16 cellular contexts compared by ENCODE assay signal in the genomic region with DNA sequence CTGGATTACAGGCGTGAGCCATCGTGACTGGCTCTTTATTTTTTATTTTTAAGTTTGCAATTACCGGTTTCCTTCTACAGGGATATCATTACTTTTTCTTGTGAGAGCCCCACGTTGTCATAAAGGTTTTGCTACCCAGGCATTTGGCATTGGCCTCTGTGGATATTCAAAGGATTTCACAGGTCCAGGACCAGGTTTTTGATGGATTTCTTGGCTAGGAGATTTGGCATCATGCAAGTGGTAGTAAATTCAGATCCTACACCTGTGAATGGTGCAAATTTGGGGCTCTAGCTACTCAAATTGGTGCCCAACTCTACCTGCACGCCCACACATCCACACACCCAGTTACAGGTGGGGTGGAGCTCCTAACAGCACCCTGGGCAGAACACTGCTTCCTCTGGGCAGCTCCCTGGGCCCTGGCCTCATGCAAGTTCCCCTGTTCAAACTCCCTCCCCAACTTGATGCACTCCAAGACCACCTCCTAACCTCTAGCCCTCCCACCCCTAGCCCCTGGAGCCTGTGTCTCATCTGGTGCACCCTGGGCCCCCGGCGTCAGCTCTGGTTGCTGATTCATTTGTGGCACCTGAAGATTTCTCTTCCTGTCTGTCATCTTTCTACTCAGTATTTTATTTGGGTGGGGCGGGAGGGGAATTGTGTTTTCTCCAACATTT. TPM values are rescaled to one million over a fixed set of nuclear protein-coding genes. Genes with fewer than 3 reads are reported as not detected.
A peak's percentile ranks its signal among the peaks of the same experiment; 100 is the strongest.
DNase-seq lines count a peak whose midpoint lies in the region; ATAC-seq, FAIRE-seq and TF ChIP-seq lines count a peak whose summit lies in the region.
"Had no signal": no experiment of that assay in that cellular context is flagged by ENCODE, and none has a peak within 500 bp of the region (broad histone marks: within the 10 kb centered on the region; RNA-seq: fewer than 3 reads in every experiment).

No MANE protein-coding gene starts in this region.

- no peak for TF ChIP-seq POLR2A in tibial nerve (IDR thresholded peaks at IDR 0.05)

- H3K4me3 ChIP-seq in heart right ventricle (no peak overlapping the region), kidney (ENCODE audit: low read length in 2 of 2) (no peak overlapping the region), tibial nerve (no peak overlapping the region)

- no peak for TF ChIP-seq CTCF in heart right ventricle (IDR thresholded peaks at IDR 0.05)
- no peak for TF ChIP-seq CTCF in kidney (IDR thresholded peaks at IDR 0.05; ENCODE audit: borderline replicate concordance, extremely low read depth, insufficient read depth)
- no peak for TF ChIP-seq CTCF in tibial nerve (IDR thresholded peaks at IDR 0.05)

- intact Hi-C loops in Right ventricle myocardium superior (cut with DNase I): no loop called here
- intact Hi-C loops in heart right ventricle (cut with DNase I): no loop called here
- intact Hi-C loops in kidney (cut with DNase I): no loop called here
- intact Hi-C loops in sciatic nerve (cut with DNase I): no loop called here

- H3K4me1 ChIP-seq in heart right ventricle (no peaks in the 10 kb centered on the region), kidney (ENCODE audit: control insufficient read depth in 1 of 2, insufficient read depth in 1 of 2, low read depth in 1 of 2, low read length in 2 of 2) (peaks cover 0 to 4% of the 10 kb centered on the region in 2 donors), tibial nerve (peaks cover 0 to 6% (median 2%) of the 10 kb centered on the region in 4 donors)

- no peak for ATAC-seq in Right ventricle myocardium superior (ENCODE audit: poor library complexity)
- ATAC-seq in heart right ventricle: no peak
- ATAC-seq in sciatic nerve: no peak
- ATAC-seq in GM18502 (IDR thresholded peaks at IDR 0.05; ENCODE audit: poor library complexity, unreplicated experiment): no peak
- no peak for ATAC-seq in HG03439 (IDR thresholded peaks at IDR 0.05; ENCODE audit: unreplicated experiment)
- ATAC-seq: HCT116 had no signal

- H3K27ac ChIP-seq in heart right ventricle: no peak overlapping the region
- H3K27ac ChIP-seq in kidney (ENCODE audit: low read depth in 2 of 2, low read length in 2 of 2): no peak overlapping the region
- H3K27ac ChIP-seq in tibial nerve: no peak overlapping the region

- H3K36me3 ChIP-seq in heart right ventricle (no peaks in the 10 kb centered on the region), kidney (ENCODE audit: control insufficient read depth in 1 of 2, insufficient read depth in 2 of 2, low read length in 2 of 2) (no peaks in the 10 kb centered on the region), tibial nerve (no peaks in the 10 kb centered on the region)

- H3K9ac ChIP-seq in kidney (ENCODE audit: low read length in 2 of 2): no peak overlapping the region

- DNase-seq in Right ventricle myocardium superior: peak; percentile 20
- DNase-seq in heart right ventricle: no peak
- DNase-seq in kidney: peak; percentile 28
- peak; percentile 42 for DNase-seq in sciatic nerve (ENCODE audit: low spot score)
- DNase-seq in tibial nerve (ENCODE audit: low spot score in 2 of 2): no peak
- DNase-seq: CD4-positive, CD25-positive, alpha-beta regulatory T cell; DMS53; NCI-H1436 treated with DMSO at 0.1 percent for 48 hours; NCI-H2081 treated with DMSO at 0.1 percent for 48 hours; NCI-H524 had no signal

- WGBS in heart right ventricle, 2 donors: 88 to 91% methylated on average over 8 of the region's 8 CpGs
- WGBS in tibial nerve, 2 donors: 86 to 89% methylated on average over 8 of the region's 8 CpGs

- FAIRE-seq in kidney (lab: Jason Lieb, UNC): no peak
- FAIRE-seq: GM18507, RCC 7860 had no signal

- H3K27me3 ChIP-seq in heart right ventricle (peaks cover 0 to 36% (median 19%) of the 10 kb centered on the region in 7 donors), tibial nerve (peaks cover 0 to 4% of the 10 kb centered on the region in 2 donors)

- H3K9me3 ChIP-seq in heart right ventricle (peaks cover 0 to 18% (median 5%) of the 10 kb centered on the region in 11 donors), kidney (ENCODE audit: control insufficient read depth in 1 of 2, low read length in 2 of 2) (no peaks in the 10 kb centered on the region), tibial nerve (peaks cover 0 to 5% (median 2%) of the 10 kb centered on the region in 4 donors)

- no peak for TF ChIP-seq EP300 in tibial nerve (IDR thresholded peaks at IDR 0.05)

RNA-seq across cellular contexts. Expression of gene MRGPRD, which starts 9.3 kb away (rescaled TPM):
- not detected for total RNA-seq in Right ventricle myocardium superior
- not detected for total RNA-seq in heart right ventricle
- polyA plus RNA-seq in heart right ventricle: not detected
- not detected for total RNA-seq in kidney
- polyA plus RNA-seq in kidney (ENCODE audit: insufficient read depth, low read depth, low replicate concordance): not detected
- total RNA-seq in sciatic nerve: not detected
- not detected for total RNA-seq in tibial nerve
- total RNA-seq: A673; CD4-positive, CD25-positive, alpha-beta regulatory T cell had no signal

RNA-seq across cellular contexts. Expression of gene MRGPRF, which starts 23.0 kb away (rescaled TPM):
- total RNA-seq in Right ventricle myocardium superior (4.9 TPM), heart right ventricle (10 to 100 TPM in 1 of 10 donors, 1 to 10 TPM in 8, under 1 TPM in 1; 0.98 to 10.7 (median 1.6) TPM), kidney (9.3 TPM), sciatic nerve (39.5 TPM), tibial nerve (10 to 100 TPM; 34.2 to 67.9 (median 46.3) TPM)
- polyA plus RNA-seq in heart right ventricle (1 to 10 TPM; 7.2 to 7.9 TPM), kidney (ENCODE audit: insufficient read depth, low read depth, low replicate concordance) (19.0 TPM)
- total RNA-seq: CD4-positive, CD25-positive, alpha-beta regulatory T cell had no signal
- polyA plus RNA-seq: CD4-positive, CD25-positive, alpha-beta regulatory T cell had no signal

RNA-seq across cellular contexts. Expression of gene TPCN2, which starts 58.7 kb away (rescaled TPM):
- 7.6 TPM for total RNA-seq in Right ventricle myocardium superior
- total RNA-seq in heart right ventricle: 10 to 100 TPM in 2 of 10 donors, 1 to 10 TPM in 8; 4.8 to 13.0 (median 7.8) TPM
- 10 to 100 TPM in 1 of 2 donors, 1 to 10 TPM in 1; 3.4 to 19.2 TPM for polyA plus RNA-seq in heart right ventricle
- 22.4 TPM for total RNA-seq in kidney
- polyA plus RNA-seq in kidney (ENCODE audit: insufficient read depth, low read depth, low replicate concordance): 12.9 TPM
- 36.2 TPM for total RNA-seq in sciatic nerve
- 10 to 100 TPM; 27.1 to 36.1 (median 31.3) TPM for total RNA-seq in tibial nerve

Comparison
In these comparisons a context has a peak if more than half of its experiments do, and no peak if none do; other contexts are left out.
1. DNase-seq: peak in Right ventricle myocardium superior (single experiment), kidney (single experiment) and sciatic nerve (single experiment); none in heart right ventricle (0 of 2) and tibial nerve (0 of 2).